ENCODE assay signal across 7 cellular contexts in genomic region chr20:50724851-50725721, GRCh38. TPM values are rescaled to one million over a fixed set of nuclear protein-coding genes. Genes with fewer than 3 reads are reported as not detected.
DNase-seq lines count a peak whose midpoint lies in the region; ATAC-seq and TF ChIP-seq lines count a peak whose summit lies in the region.

No MANE protein-coding gene starts in this region.

- H3K4me1 ChIP-seq in prostate gland (replicated peaks), result peaks cover 3% of the 10 kb centered on the region

- H3K36me3 ChIP-seq in prostate gland, result no peaks in the 10 kb centered on the region

- POLR2A ChIA-PET in naive thymus-derived CD8-positive, alpha-beta T cell (lab: Charles Lee), result interaction anchor here (0.9 kb wide), 1 partner anchor 9 kb away, joined by 3 read pairs; no protein-coding TSS in a partner anchor

- no peaks in the 10 kb centered on the region for H3K27me3 ChIP-seq in prostate gland (replicated peaks; ENCODE audit: insufficient read depth)

- H3K27ac Mint-ChIP-seq in HFFc6 (no peak overlapping the region), progenitor cell of endocrine pancreas (no peak overlapping the region)
- H3K27ac Mint-ChIP-seq in naive thymus-derived CD8-positive, alpha-beta T cell, result no peak overlapping the region

- no peaks in the 10 kb centered on the region for H3K9me3 ChIP-seq in prostate gland

- H3K4me1 Mint-ChIP-seq in HFFc6 (ENCODE audit: low read depth) (peaks cover 31% of the 10 kb centered on the region), progenitor cell of endocrine pancreas (ENCODE audit: low read depth) (peaks cover 6% of the 10 kb centered on the region)
- H3K4me1 Mint-ChIP-seq in naive thymus-derived CD8-positive, alpha-beta T cell, result peaks cover 0 to under 1% (median 0%) of the 10 kb centered on the region in 4 donors

- WGBS in prostate gland, result 42% methylated on average over 14 of the region's 14 CpGs

- TF ChIP-seq CTCF in HFFc6 (IDR thresholded peaks at IDR 0.05) (no peak), fibroblast of the aortic adventitia (IDR thresholded peaks at IDR 0.05; ENCODE audit: insufficient read depth, low read length) (peak; percentile 1), prostate gland (IDR thresholded peaks at IDR 0.05) (no peak), progenitor cell of endocrine pancreas (IDR thresholded peaks at IDR 0.05; ENCODE audit: unreplicated experiment) (no peak)

- H3K27ac ChIP-seq in prostate gland, result peak overlapping the region; percentile 13

- ATAC-seq in naive thymus-derived CD8-positive, alpha-beta T cell, result no peak

- TF ChIP-seq POLR2A in prostate gland (IDR thresholded peaks at IDR 0.05), result no peak

- DNase-seq in HFFc6 (peak; percentile 97), fibroblast of the aortic adventitia (ENCODE audit: low read depth) (peak; percentile 95), prostate gland (ENCODE audit: low spot score) (no peak), progenitor cell of endocrine pancreas (ENCODE audit: low spot score, unreplicated experiment) (no peak), globus pallidus (ENCODE audit: low spot score) (no peak)
- DNase-seq in activated CD4-positive, alpha-beta T cell treated with anti-CD3 and anti-CD28 coated beads for 4 hours, result peak; percentile 66 to 79
- DNase-seq in naive thymus-derived CD8-positive, alpha-beta T cell, result no peak

- H3K4me3 Mint-ChIP-seq in HFFc6, result no peak overlapping the region
- no peak overlapping the region for H3K4me3 Mint-ChIP-seq in naive thymus-derived CD8-positive, alpha-beta T cell
- H3K4me3 Mint-ChIP-seq in progenitor cell of endocrine pancreas (ENCODE audit: low read depth), result no peak overlapping the region

- H3K27me3 Mint-ChIP-seq in HFFc6 (ENCODE audit: insufficient read depth), result no peaks in the 10 kb centered on the region
- no peaks in the 10 kb centered on the region for H3K27me3 Mint-ChIP-seq in naive thymus-derived CD8-positive, alpha-beta T cell
- no peaks in the 10 kb centered on the region for H3K27me3 Mint-ChIP-seq in progenitor cell of endocrine pancreas

- no peaks in the 10 kb centered on the region for H3K36me3 Mint-ChIP-seq in HFFc6 (ENCODE audit: low read depth)
- no peaks in the 10 kb centered on the region for H3K36me3 Mint-ChIP-seq in naive thymus-derived CD8-positive, alpha-beta T cell
- H3K36me3 Mint-ChIP-seq in progenitor cell of endocrine pancreas (ENCODE audit: insufficient read depth), result no peaks in the 10 kb centered on the region

- intact Hi-C loops in prostate gland (cut with DNase I), result no loop called here

- H3K4me3 ChIP-seq in fibroblast of the aortic adventitia (ENCODE audit: low read depth, low read length), result peak overlapping the region; percentile 5
- H3K4me3 ChIP-seq in prostate gland, result no peak overlapping the region

- H3K9me3 Mint-ChIP-seq in HFFc6 (no peaks in the 10 kb centered on the region), progenitor cell of endocrine pancreas (ENCODE audit: low read depth) (no peaks in the 10 kb centered on the region)
- no peaks in the 10 kb centered on the region for H3K9me3 Mint-ChIP-seq in naive thymus-derived CD8-positive, alpha-beta T cell

RNA-seq across cellular contexts. Expression of gene PARD6B, which starts 6.3 kb away (rescaled TPM):
- under 1 TPM; 0.24 to 0.68 (median 0.51) TPM for total RNA-seq in HFFc6 (2021; fragmentation: NEBNext Ultra II Directional; extraction: Animal tissue kit (Norgen Biotek cat#: 25700))
- 1.4 and 1.5 TPM in 2 replicates for total RNA-seq in fibroblast of the aortic adventitia (ENCODE audit: low replicate concordance)
- total RNA-seq in prostate gland, result 10 to 100 TPM in 1 of 2 donors, 1 to 10 TPM in 1; 8.3 to 14.4 TPM
- 10 to 100 TPM in 1 of 2 experiments, 1 to 10 TPM in 1; 9.4 to 12.0 TPM for total RNA-seq in naive thymus-derived CD8-positive, alpha-beta T cell
- 1 to 10 TPM in 2 of 3 donors, under 1 TPM in 1; 0.49 to 2.0 (median 1.4) TPM for polyA plus RNA-seq in naive thymus-derived CD8-positive, alpha-beta T cell
- 29.7 and 32.9 TPM in 2 replicates for total RNA-seq in progenitor cell of endocrine pancreas

RNA-seq across cellular contexts. Expression of gene RIPOR3, which starts 33.7 kb away (rescaled TPM):
- total RNA-seq in HFFc6 (2021; fragmentation: NEBNext Ultra II Directional; extraction: Animal tissue kit (Norgen Biotek cat#: 25700)), result under 1 TPM; 0.07 to 0.25 (median 0.11) TPM
- total RNA-seq in fibroblast of the aortic adventitia (ENCODE audit: low replicate concordance) (1.6 and 6.5 TPM in 2 replicates), prostate gland (10 to 100 TPM in 1 of 2 donors, under 1 TPM in 1; 0.55 to 11.3 TPM), progenitor cell of endocrine pancreas (0.29 and 0.31 TPM in 2 replicates)
- total RNA-seq in naive thymus-derived CD8-positive, alpha-beta T cell, result not detected
- 1 to 10 TPM in 1 of 3 donors, under 1 TPM in 2; 0.53 to 2.4 (median 0.98) TPM for polyA plus RNA-seq in naive thymus-derived CD8-positive, alpha-beta T cell

Comparison
In these comparisons a context has a peak if more than half of its experiments do, and no peak if none do; other contexts are left out.
1. DNase-seq: peak in HFFc6 (single experiment), activated CD4-positive, alpha-beta T cell treated with anti-CD3 and anti-CD28 coated beads for 4 hours (2 of 2) and fibroblast of the aortic adventitia (single experiment); none in prostate gland (single experiment), naive thymus-derived CD8-positive, alpha-beta T cell (0 of 10), progenitor cell of endocrine pancreas (single experiment) and globus pallidus (single experiment).